In genomic region chr3:152374260-152374990, GRCh38 we compare ENCODE assay signal across 1 cellular context.
TF ChIP-seq lines count a peak whose summit lies in the region.

No MANE protein-coding gene starts in this region.

TF ChIP-seq in GM12878, 131 proteins besides CTCF, POLR2A, EP300 and RAD21 (continued from another document):
- TF ChIP-seq CUX1 (IDR thresholded peaks at IDR 0.05; ENCODE audit: insufficient replicate concordance, low read depth, low read length) = no peak
- no peak for TF ChIP-seq ZBED1 (IDR thresholded peaks at IDR 0.05; ENCODE audit: borderline replicate concordance)
- no peak for TF ChIP-seq SP1 (IDR thresholded peaks at IDR 0.05; ENCODE audit: low read depth, low read length)
- no peak for TF ChIP-seq ZNF24 (IDR thresholded peaks at IDR 0.05)
- no peak for TF ChIP-seq ETV6 (conservative IDR thresholded peaks at IDR 0.05 in 1 of 2, IDR thresholded peaks at IDR 0.05 in 1 of 2; ENCODE audit: borderline replicate concordance in 1 of 2, low read depth in 1 of 2)
- TF ChIP-seq SMAD1 (IDR thresholded peaks at IDR 0.05; ENCODE audit: low read depth, partially characterized antibody) = no peak
- TF ChIP-seq SPI1 (IDR thresholded peaks at IDR 0.05; ENCODE audit: borderline replicate concordance, insufficient read depth, low read depth, low read length) = no peak
- no peak for TF ChIP-seq TARDBP (IDR thresholded peaks at IDR 0.05; ENCODE audit: borderline replicate concordance)
- no peak for TF ChIP-seq JUND (IDR thresholded peaks at IDR 0.05; ENCODE audit: low read depth, low read length)
- no peak for TF ChIP-seq CBX5 (IDR thresholded peaks at IDR 0.05; ENCODE audit: low read depth)
- TF ChIP-seq ASH2L (IDR thresholded peaks at IDR 0.05; ENCODE audit: borderline replicate concordance, low read depth) = no peak
- TF ChIP-seq MXI1 (IDR thresholded peaks at IDR 0.05; ENCODE audit: low read depth, low read length) = no peak
- TF ChIP-seq SMARCA5 (IDR thresholded peaks at IDR 0.05) = no peak
- no peak for TF ChIP-seq E2F4 (IDR thresholded peaks at IDR 0.05; ENCODE audit: low read depth, low read length)
- TF ChIP-seq STAT3 (IDR thresholded peaks at IDR 0.05; ENCODE audit: low read depth, low read length) = no peak
- TF ChIP-seq SMAD5 (IDR thresholded peaks at IDR 0.05; ENCODE audit: low read depth) = no peak
- no peak for TF ChIP-seq TCF12 (IDR thresholded peaks at IDR 0.05; ENCODE audit: low read depth, low read length)
- no peak for TF ChIP-seq TCF3 (IDR thresholded peaks at IDR 0.05; ENCODE audit: borderline replicate concordance, insufficient read depth, low read depth, low read length)
- no peak for TF ChIP-seq ZZZ3 (IDR thresholded peaks at IDR 0.05; ENCODE audit: control insufficient read depth, insufficient read length, low read depth)
- no peak for TF ChIP-seq GATAD2B (conservative IDR thresholded peaks at IDR 0.05; ENCODE audit: low read depth)
- TF ChIP-seq RELA (IDR thresholded peaks at IDR 0.05; ENCODE audit: borderline replicate concordance, partially characterized antibody) = no peak
